Comparison of ENCODE assay signal across 7 cellular contexts in genomic region chr10:45983538-45984186, GRCh38. TPM values are rescaled to one million over a fixed set of nuclear protein-coding genes. Genes with fewer than 3 reads are reported as not detected.
DNase-seq lines count a peak whose midpoint lies in the region; TF ChIP-seq lines count a peak whose summit lies in the region.
"Not testable (repeated sequence)": the region's sequence is repeated elsewhere in the genome, so short reads cannot be mapped to it uniquely, and the experiment has no call there.

No MANE protein-coding gene starts in this region.

- POLR2A ChIA-PET in PC-9 (lab: Charles Lee; ENCODE audit: unreplicated experiment); activated CD4-positive, alpha-beta memory T cell treated with anti-CD3 and anti-CD28 coated beads for 36 hours (lab: Charles Lee): not testable (repeated sequence)

- H3K4me2 ChIP-seq in PC-9; hepatocyte; parathyroid adenoma (ENCODE audit: low read length): not testable (repeated sequence)

- not testable (repeated sequence) for H4K20me1 ChIP-seq in PC-9 (ENCODE audit: insufficient read depth); hepatocyte (ENCODE audit: insufficient read depth, poor library complexity, severe bottlenecking)

- not testable (repeated sequence) for H3K27ac ChIP-seq in PC-9, colonic mucosa, hepatocyte, parathyroid adenoma

- not testable (repeated sequence) for H2AFZ ChIP-seq in PC-9, hepatocyte, parathyroid adenoma

- TF ChIP-seq CTCF in GM10266 (IDR thresholded peaks at IDR 0.05; ENCODE audit: control insufficient read depth, insufficient read depth, low read depth, missing control alignments), result peak; percentile 37
- peak; percentile 58 for TF ChIP-seq CTCF in PC-9 (conservative IDR thresholded peaks at IDR 0.05)
- TF ChIP-seq CTCF in colonic mucosa (IDR thresholded peaks at IDR 0.05), result peak; percentile 13
- peak; percentile 52 for TF ChIP-seq CTCF in hepatocyte (IDR thresholded peaks at IDR 0.05; ENCODE audit: poor library complexity)
- peak; percentile 35 for TF ChIP-seq CTCF in parathyroid adenoma (IDR thresholded peaks at IDR 0.05)

- H3K36me3 Mint-ChIP-seq in activated CD4-positive, alpha-beta memory T cell treated with anti-CD3 and anti-CD28 coated beads for 36 hours, result peaks cover 20% of the 10 kb centered on the region

- CTCF ChIA-PET in PC-9 (lab: Charles Lee), result not testable (repeated sequence)
- CTCF ChIA-PET in activated CD4-positive, alpha-beta memory T cell treated with anti-CD3 and anti-CD28 coated beads for 36 hours (lab: Charles Lee), result interaction anchor here (1.0 to 1.2 kb wide), 2 partner anchors 43 to 45 kb away, joined by 4 to 5 read pairs; no protein-coding TSS in a partner anchor

- not testable (repeated sequence) for H3K4me1 Mint-ChIP-seq in activated CD4-positive, alpha-beta memory T cell treated with anti-CD3 and anti-CD28 coated beads for 36 hours (ENCODE audit: low read depth)

- not testable (repeated sequence) for H3K4me3 ChIP-seq in PC-9; colonic mucosa; hepatocyte; parathyroid adenoma (ENCODE audit: low read depth, low read length)

- H3F3A ChIP-seq in PC-9 (ENCODE audit: insufficient read depth, low read depth), result not testable (repeated sequence)

- H3K27me3 Mint-ChIP-seq in activated CD4-positive, alpha-beta memory T cell treated with anti-CD3 and anti-CD28 coated beads for 36 hours, result not testable (repeated sequence)

- H3K4me1 ChIP-seq in PC-9 (replicated peaks; ENCODE audit: insufficient read depth); colonic mucosa; hepatocyte (ENCODE audit: insufficient read depth); parathyroid adenoma: not testable (repeated sequence)

- H3K4me3 Mint-ChIP-seq in activated CD4-positive, alpha-beta memory T cell treated with anti-CD3 and anti-CD28 coated beads for 36 hours, result not testable (repeated sequence)

- not testable (repeated sequence) for BruUV-seq in PC-9 (replicated peaks; lab: Mats Ljungman, UMichigan)

- not testable (repeated sequence) for H3K9me3 Mint-ChIP-seq in activated CD4-positive, alpha-beta memory T cell treated with anti-CD3 and anti-CD28 coated beads for 36 hours

- DNase-seq in GM10266 (ENCODE audit: extremely low spot score), result not testable (repeated sequence)
- DNase-seq in HT1080 (ENCODE audit: low read depth) (peak; percentile 41), PC-9 (peak; percentile 34 to 46), colonic mucosa (peak; percentile 41), hepatocyte (ENCODE audit: low spot score) (peak; percentile 47)
- peak; percentile 28 for DNase-seq in activated CD4-positive, alpha-beta memory T cell treated with anti-CD3 and anti-CD28 coated beads for 36 hours

- not testable (repeated sequence) for H3K27ac Mint-ChIP-seq in activated CD4-positive, alpha-beta memory T cell treated with anti-CD3 and anti-CD28 coated beads for 36 hours

- peaks cover 14% of the 10 kb centered on the region; the same call in 1 of the 2 replicates for H3K79me2 ChIP-seq in PC-9 (ENCODE audit: low read depth)
- H3K79me2 ChIP-seq in hepatocyte, parathyroid adenoma: not testable (repeated sequence)

- not testable (repeated sequence) for H3K27me3 ChIP-seq in PC-9 (ENCODE audit: insufficient read depth, low read depth); colonic mucosa; hepatocyte; parathyroid adenoma (ENCODE audit: control insufficient read depth, insufficient read depth, low read length)

- H3K9me3 ChIP-seq in PC-9 (ENCODE audit: insufficient read depth, low read depth); colonic mucosa; hepatocyte (ENCODE audit: low read depth); parathyroid adenoma (ENCODE audit: control insufficient read depth, low read length): not testable (repeated sequence)

- 95% methylated on average over 5 of the region's 6 CpGs for WGBS in hepatocyte (ENCODE audit: low lambda C conversion rate, missing lambda C conversion rate)

- H3K36me3 ChIP-seq in PC-9 (ENCODE audit: low read depth), result peaks cover 17% of the 10 kb centered on the region
- not testable (repeated sequence) for H3K36me3 ChIP-seq in colonic mucosa; hepatocyte (replicated peaks; ENCODE audit: insufficient read depth, low read depth); parathyroid adenoma (ENCODE audit: control insufficient read depth, insufficient read depth, low read length)

- not testable (repeated sequence) for H3K9ac ChIP-seq in colonic mucosa (ENCODE audit: low read depth in 2 of 2, low read length in 2 of 2); parathyroid adenoma

- intact Hi-C loops in PC-9 (cut with micrococcal nuclease; ENCODE audit: unreplicated experiment), result loop anchor here (5.0 kb wide), 1 partner anchor 39 kb away; no protein-coding TSS in a partner anchor
- intact Hi-C loops in activated CD4-positive, alpha-beta memory T cell treated with anti-CD3 and anti-CD28 coated beads for 36 hours (cut with micrococcal nuclease); colonic mucosa (cut with DNase I): not testable (repeated sequence)

- not testable (repeated sequence) for H3K9me2 ChIP-seq in PC-9 (ENCODE audit: insufficient read depth); hepatocyte (replicated peaks; ENCODE audit: insufficient read depth)

RNA-seq across cellular contexts. Expression of gene TIMM23, which starts 11.4 kb away (rescaled TPM):
- 189 and 211 TPM in 2 replicates for total RNA-seq in HT1080 (2014; rRNA removed; shearing (Covaris generic))
- 153 and 155 TPM in 2 replicates for polyA plus RNA-seq in HT1080 (2015; cell fraction: cytosol; rRNA removed)
- 83.7 and 84.9 TPM in 2 replicates for polyA plus RNA-seq in HT1080 (2015; cell fraction: nucleus; rRNA removed)
- total RNA-seq in PC-9 (2021), result 64.9 and 82.4 TPM in 2 replicates
- 10 to 100 TPM; 70.2 to 73.4 TPM for total RNA-seq in activated CD4-positive, alpha-beta memory T cell treated with anti-CD3 and anti-CD28 coated beads for 36 hours
- total RNA-seq in colonic mucosa, result 10 to 100 TPM; 42.8 to 73.1 TPM
- total RNA-seq in hepatocyte, result 76.4 and 80.7 TPM in 2 replicates
- 122 and 144 TPM in 2 replicates for polyA plus RNA-seq in hepatocyte

RNA-seq across cellular contexts. Expression of gene NCOA4, which starts 46.8 kb away (rescaled TPM):
- total RNA-seq in HT1080 (2014; rRNA removed; shearing (Covaris generic)), result 161 and 176 TPM in 2 replicates
- 91.5 and 122 TPM in 2 replicates for polyA plus RNA-seq in HT1080 (2015; cell fraction: cytosol; rRNA removed)
- 143 and 160 TPM in 2 replicates for polyA plus RNA-seq in HT1080 (2015; cell fraction: nucleus; rRNA removed)
- total RNA-seq in PC-9 (2021) (142 and 143 TPM in 2 replicates), colonic mucosa (100 to 1,000 TPM; 132 to 192 TPM), hepatocyte (171 and 174 TPM in 2 replicates)
- total RNA-seq in activated CD4-positive, alpha-beta memory T cell treated with anti-CD3 and anti-CD28 coated beads for 36 hours, result 10 to 100 TPM; 79.9 to 85.3 TPM
- polyA plus RNA-seq in hepatocyte, result 66.9 and 81.8 TPM in 2 replicates
